Comparison of ENCODE assay signal across 8 cellular contexts in genomic region chr1:208207388-208208131, GRCh38. TPM values are rescaled to one million over a fixed set of nuclear protein-coding genes. Genes with fewer than 3 reads are reported as not detected.
DNase-seq lines count a peak whose midpoint lies in the region; ATAC-seq and TF ChIP-seq lines count a peak whose summit lies in the region.

No MANE protein-coding gene starts in this region.

- H2AFZ ChIP-seq in MM.1S (ENCODE audit: low read length) = no peak overlapping the region

- H3K36me3 ChIP-seq in MM.1S (replicated peaks; ENCODE audit: insufficient read depth, low read length) (no peaks in the 10 kb centered on the region), lower lobe of right lung (peaks cover 34% of the 10 kb centered on the region), BE2C (peaks cover 47% of the 10 kb centered on the region)

- H3K4me3 Mint-ChIP-seq in MCF 10A (ENCODE audit: unreplicated experiment) = peak overlapping the region; percentile 43

- peak; percentile 85 for DNase-seq in AG04449 (ENCODE audit: low read depth, low spot score)
- peak; percentile 65 for DNase-seq in MM.1S
- peak; percentile 100 for DNase-seq in MCF 10A (ENCODE audit: unreplicated experiment)
- peak; percentile 88 for DNase-seq in lower lobe of right lung
- DNase-seq in cerebellum (ENCODE audit: low spot score) = no peak
- no peak for DNase-seq in activated CD4-positive, alpha-beta T cell treated with anti-CD3 and anti-CD28 coated beads for 1 hour
- DNase-seq in activated CD8-positive, alpha-beta memory T cell treated with anti-CD3 and anti-CD28 coated beads, Interleukin-2, amount 50 U/mL, for 48 hours = no peak
- DNase-seq in BE2C = no peak

- peaks cover 24% of the 10 kb centered on the region for H3K36me3 Mint-ChIP-seq in MCF 10A (ENCODE audit: insufficient read depth, unreplicated experiment)

- intact Hi-C loops in MCF 10A (cut with micrococcal nuclease) (loop anchor here (1.0 kb wide), 4 partner anchors 23 to 75 kb away; partner anchors contain the start of gene PLXNA2), lower lobe of right lung (cut with DNase I) (no loop called here)

- H3K79me2 ChIP-seq in MM.1S (ENCODE audit: low read length) = no peaks in the 10 kb centered on the region

- no peaks in the 10 kb centered on the region for H3F3A ChIP-seq in MM.1S (ENCODE audit: insufficient read depth, low read length)

- POLR2A ChIA-PET in AG04449 (lab: Yijun Ruan, JAX) (interaction anchor here (1.1 to 1.7 kb wide), 6 partner anchors 9 to 23 kb away, joined by 3 to 8 read pairs (median 6); no protein-coding TSS in a partner anchor), MCF 10A (lab: Yijun Ruan, JAX) (interaction anchor here (0.8 to 13.7 kb wide), 18 partner anchors 9 to 1227 kb away, joined by 3 to 219 read pairs (median 8); partner anchors contain the start of gene PLXNA2)

- no peak for TF ChIP-seq CTCF in AG04449 (IDR thresholded peaks at IDR 0.05; ENCODE audit: insufficient read depth, low read length, missing control alignments)
- TF ChIP-seq CTCF in MM.1S (IDR thresholded peaks at IDR 0.05; ENCODE audit: low read length) = no peak
- no peak for TF ChIP-seq CTCF in MCF 10A (IDR thresholded peaks at IDR 0.05; ENCODE audit: unreplicated experiment)
- TF ChIP-seq CTCF in lower lobe of right lung (IDR thresholded peaks at IDR 0.05) = no peak
- TF ChIP-seq CTCF in BE2C (IDR thresholded peaks at IDR 0.05; ENCODE audit: low read depth, low read length) = no peak

- CTCF ChIA-PET in AG04449 (lab: Yijun Ruan, JAX) = interaction anchor here (0.6 to 34.8 kb wide), 7 partner anchors 13 to 243 kb away, joined by 3 to 469 read pairs (median 3); partner anchors contain the start of gene PLXNA2
- CTCF ChIA-PET in MCF 10A (lab: Yijun Ruan, JAX) = interaction anchor here (0.6 to 47.3 kb wide), 17 partner anchors 11 to 380 kb away, joined by 3 to 1037 read pairs (median 4); partner anchors contain the start of gene PLXNA2

- H3K9me3 ChIP-seq in MM.1S (replicated peaks; ENCODE audit: insufficient read depth, low read length) (no peaks in the 10 kb centered on the region), lower lobe of right lung (no peaks in the 10 kb centered on the region), BE2C (no peaks in the 10 kb centered on the region)

- no TSS peak for BruUV-seq in MCF 10A (replicated peaks; lab: Mats Ljungman, UMichigan)

- peak; percentile 85 to 91 for ATAC-seq in lower lobe of right lung

- no peaks in the 10 kb centered on the region for H3K9me2 ChIP-seq in MM.1S (replicated peaks; ENCODE audit: insufficient read depth, low read length)

- peaks cover 30% of the 10 kb centered on the region for H3K4me1 Mint-ChIP-seq in MCF 10A (ENCODE audit: insufficient read depth, unreplicated experiment)

- no peak overlapping the region for H3K4me3 ChIP-seq in AG04449 (ENCODE audit: low read depth, low read length)
- no peak overlapping the region for H3K4me3 ChIP-seq in MM.1S (ENCODE audit: low read length)
- no peak overlapping the region for H3K4me3 ChIP-seq in lower lobe of right lung
- no peak overlapping the region for H3K4me3 ChIP-seq in BE2C (ENCODE audit: low read depth, low read length)

- no peaks in the 10 kb centered on the region for H4K20me1 ChIP-seq in MM.1S (ENCODE audit: insufficient read depth, low read length)

- H3K4me2 ChIP-seq in MM.1S (ENCODE audit: low read depth, low read length) = no peak overlapping the region

- no peak overlapping the region for H3K9ac ChIP-seq in MM.1S (ENCODE audit: low read length)

- peaks cover 7% of the 10 kb centered on the region; the same call in 1 of the 2 replicates for H3K4me1 ChIP-seq in MM.1S (ENCODE audit: low read length)
- peaks cover 87% of the 10 kb centered on the region for H3K4me1 ChIP-seq in lower lobe of right lung
- H3K4me1 ChIP-seq in BE2C = no peaks in the 10 kb centered on the region; the same call in 1 of the 2 replicates

- H3K27me3 Mint-ChIP-seq in MCF 10A (ENCODE audit: insufficient read depth, unreplicated experiment) = no peaks in the 10 kb centered on the region

- peak overlapping the region; percentile 89 for H3K27ac Mint-ChIP-seq in MCF 10A (ENCODE audit: low read depth, unreplicated experiment)

- no peaks in the 10 kb centered on the region for H3K9me3 Mint-ChIP-seq in MCF 10A (ENCODE audit: unreplicated experiment)

- H3K27me3 ChIP-seq in MM.1S (replicated peaks; ENCODE audit: insufficient read depth, low read length) (no peaks in the 10 kb centered on the region), lower lobe of right lung (ENCODE audit: low read depth) (no peaks in the 10 kb centered on the region), BE2C (no peaks in the 10 kb centered on the region)

- H3K27ac ChIP-seq in MM.1S (ENCODE audit: low read length) = no peak overlapping the region
- H3K27ac ChIP-seq in lower lobe of right lung = peak overlapping the region; percentile 82

RNA-seq across cellular contexts. Expression of gene PLXNA2, which starts 36.6 kb away (rescaled TPM):
- 59.2 and 69.7 TPM in 2 replicates for total RNA-seq in MCF 10A (2022)
- total RNA-seq in lower lobe of right lung = 83.9 TPM
- 45.1 TPM for total RNA-seq in cerebellum
- 11.4 TPM for polyA plus RNA-seq in BE2C (2012; ENCODE audit: insufficient read depth, insufficient read length, low read depth)

Comparison
In these comparisons a context has a peak if more than half of its experiments do, and no peak if none do; other contexts are left out.
1. DNase-seq: peak in AG04449 (single experiment), MM.1S (single experiment), MCF 10A (single experiment) and lower lobe of right lung (single experiment); none in cerebellum (single experiment), activated CD4-positive, alpha-beta T cell treated with anti-CD3 and anti-CD28 coated beads for 1 hour (single experiment), activated CD8-positive, alpha-beta memory T cell treated with anti-CD3 and anti-CD28 coated beads, Interleukin-2, amount 50 U/mL, for 48 hours (single experiment) and BE2C (single experiment).